Comparison of ENCODE assay signal across 12 cellular contexts in genomic region chr3:30577788-30578187, GRCh38. TPM values are rescaled to one million over a fixed set of nuclear protein-coding genes. Genes with fewer than 3 reads are reported as not detected.
DNase-seq lines count a peak whose midpoint lies in the region; ATAC-seq, FAIRE-seq and TF ChIP-seq lines count a peak whose summit lies in the region.
"Had no signal": no experiment of that assay in that cellular context is flagged by ENCODE, and none has a peak within 500 bp of the region (broad histone marks: within the 10 kb centered on the region; RNA-seq: fewer than 3 reads in every experiment).

No MANE protein-coding gene starts in this region.

- no peak overlapping the region for H3K27ac Mint-ChIP-seq in natural killer cell

- no peak for TF ChIP-seq RAD21 in GM12878 (IDR thresholded peaks at IDR 0.05; ENCODE audit: insufficient read depth, low read depth, low read length)

- no peak overlapping the region for H3K9ac ChIP-seq in GM12878 (ENCODE audit: control insufficient read depth, insufficient read depth, low read length)

- no peaks in the 10 kb centered on the region for H3K4me1 Mint-ChIP-seq in natural killer cell

- H3K9me3 ChIP-seq in left ventricle myocardium inferior (replicated peaks) = peaks cover 5% of the 10 kb centered on the region
- H3K9me3 ChIP-seq in heart left ventricle = peaks cover 0 to 3% (median 0%) of the 10 kb centered on the region in 12 donors
- H3K9me3 ChIP-seq in GM12878 (replicated peaks; ENCODE audit: control insufficient read depth, insufficient read depth, low read length) = no peaks in the 10 kb centered on the region
- H3K9me3 ChIP-seq: thyroid gland had no signal

- H3K27ac ChIP-seq in left ventricle myocardium inferior (replicated peaks) (peak overlapping the region; percentile 51), heart left ventricle (peak overlapping the region in 1 of 12 donors; percentile 28), GM12878 (ENCODE audit: control insufficient read depth, insufficient read depth) (no peak overlapping the region)
- H3K27ac ChIP-seq: thyroid gland had no signal

- H3K4me3 Mint-ChIP-seq in natural killer cell = no peak overlapping the region
- H3K4me3 Mint-ChIP-seq: brain had no signal

- no peak for TF ChIP-seq EP300 in GM12878 (IDR thresholded peaks at IDR 0.05; ENCODE audit: borderline replicate concordance in 1 of 2, control insufficient read depth in 1 of 2, low read depth in 2 of 2, low read length in 2 of 2)

- in situ Hi-C loops in GM12878 (cut with MboI) (no loop called here), GM13976 (cut with MboI; ENCODE audit: low sequenced_read_pairs, unreplicated experiment) (no loop called here)

- intact Hi-C loops in left ventricle myocardium inferior (cut with micrococcal nuclease) (no loop called here), heart left ventricle (cut with DNase I) (loop anchor here in 2 of 10 donors (5.0 to 10.0 kb wide), 2 partner anchors 63 to 130 kb away; no protein-coding TSS in a partner anchor), GM12878 (cut with micrococcal nuclease; ENCODE audit: unreplicated experiment) (no loop called here), natural killer cell (cut with micrococcal nuclease) (no loop called here)

- SMC1A ChIA-PET in GM12878 (lab: Charles Lee; ENCODE audit: uncharacterized antibody, unreplicated experiment) = no interaction called here

- POLR2A ChIA-PET in GM12878 (lab: Charles Lee) = no interaction called here

- H4K20me1 ChIP-seq in GM12878 (ENCODE audit: control insufficient read depth, insufficient read depth) = no peaks in the 10 kb centered on the region

- FAIRE-seq in GM12878 (lab: Jason Lieb, UNC) = peak; percentile 64

- CTCF ChIA-PET in GM12878 (lab: Yijun Ruan, JAX) = no interaction called here

- ATAC-seq in heart left ventricle (no peak), HG02885 (IDR thresholded peaks at IDR 0.05; ENCODE audit: poor library complexity, unreplicated experiment) (peak; percentile 88), GM12878 (peak; percentile 69), natural killer cell (no peak)

- H3K36me3 Mint-ChIP-seq in natural killer cell = no peaks in the 10 kb centered on the region
- H3K36me3 Mint-ChIP-seq: brain had no signal

- H3K27me3 ChIP-seq in left ventricle myocardium inferior (ENCODE audit: low read depth) (no peaks in the 10 kb centered on the region), heart left ventricle (no peaks in the 10 kb centered on the region), GM12878 (replicated peaks in 1 of 2; ENCODE audit: control insufficient read depth in 2 of 2, insufficient read depth in 2 of 2, low read length in 1 of 2) (no peaks in the 10 kb centered on the region)
- H3K27me3 ChIP-seq: thyroid gland had no signal

- H3K79me2 ChIP-seq in GM12878 (ENCODE audit: control insufficient read depth, insufficient read depth, low read length) = no peaks in the 10 kb centered on the region

- 0 out of 2 replicates have a peak overlapping the region, but pooled peaks have one; percentile 17 for H3K4me2 ChIP-seq in GM12878 (ENCODE audit: control insufficient read depth, insufficient read depth)

- H3K36me3 ChIP-seq in left ventricle myocardium inferior (no peaks in the 10 kb centered on the region), heart left ventricle (no peaks in the 10 kb centered on the region), GM12878 (ENCODE audit: control insufficient read depth in 2 of 2, insufficient read depth in 2 of 2, low read length in 1 of 2) (no peaks in the 10 kb centered on the region)
- H3K36me3 ChIP-seq: thyroid gland had no signal

- BruUV-seq in GM12878 (replicated peaks; lab: Mats Ljungman, UMichigan) = no TSS peak

- DNase-seq in left ventricle myocardium inferior (no peak), heart left ventricle (no peak), GM12878 (ENCODE audit: low read depth, low spot score) (no peak), natural killer cell (no peak), NCI-H2171 treated with DMSO at 0.1 percent for 48 hours (lab: John Stamatoyannopoulos, UW) (no peak), GM13976 (ENCODE audit: low spot score) (no peak)
- no peak for DNase-seq in effector CD4-positive, alpha-beta T cell
- DNase-seq: activated CD8-positive, alpha-beta memory T cell treated with anti-CD3 and anti-CD28 coated beads for 24 hours; NCI-H1930; thyroid gland had no signal

- TF ChIP-seq POLR2A in heart left ventricle (IDR thresholded peaks at IDR 0.05) (no peak), GM12878 (IDR thresholded peaks at IDR 0.05; ENCODE audit: low read depth, low read length) (no peak)

- H2AFZ ChIP-seq in GM12878 (ENCODE audit: control insufficient read depth, low read depth, low read length) = no peak overlapping the region

- no peak overlapping the region for H3K4me3 ChIP-seq in left ventricle myocardium inferior
- no peak overlapping the region for H3K4me3 ChIP-seq in heart left ventricle
- no peak overlapping the region for H3K4me3 ChIP-seq in GM12878
- H3K4me3 ChIP-seq: thyroid gland had no signal

- no peak for TF ChIP-seq CTCF in left ventricle myocardium inferior (IDR thresholded peaks at IDR 0.05; ENCODE audit: borderline replicate concordance)
- no peak for TF ChIP-seq CTCF in heart left ventricle (IDR thresholded peaks at IDR 0.05)
- no peak for TF ChIP-seq CTCF in GM12878 (IDR thresholded peaks at IDR 0.05 in 2 of 3, conservative IDR thresholded peaks at IDR 0.05 in 1 of 3; ENCODE audit: control insufficient read depth in 2 of 3, extremely low read depth in 1 of 3, insufficient read depth in 1 of 3, low read depth in 3 of 3, low read length in 3 of 3)
- TF ChIP-seq CTCF in natural killer cell (IDR thresholded peaks at IDR 0.05) = no peak
- TF ChIP-seq CTCF in GM13976 (IDR thresholded peaks at IDR 0.05; ENCODE audit: borderline replicate concordance, control extremely low read depth, extremely low read depth, insufficient read depth, missing control alignments) = no peak

- peaks cover 18% of the 10 kb centered on the region for H3K4me1 ChIP-seq in left ventricle myocardium inferior
- H3K4me1 ChIP-seq in heart left ventricle = peaks cover 0 to 16% (median 8%) of the 10 kb centered on the region in 12 donors
- H3K4me1 ChIP-seq in GM12878 (ENCODE audit: control insufficient read depth, insufficient read depth, low read length) = peaks cover 8% of the 10 kb centered on the region
- H3K4me1 ChIP-seq: thyroid gland had no signal

- H3K27me3 Mint-ChIP-seq in natural killer cell (ENCODE audit: low read depth in 2 of 2) = peaks cover 0 to 3% of the 10 kb centered on the region in 2 donors
- H3K27me3 Mint-ChIP-seq: brain had no signal

- RAD21 ChIA-PET in GM12878 (lab: Charles Lee; ENCODE audit: unreplicated experiment) = no interaction called here

- H3K9me3 Mint-ChIP-seq in natural killer cell = no peaks in the 10 kb centered on the region

TF ChIP-seq in GM12878, 131 proteins besides CTCF, POLR2A, EP300 and RAD21 (continues in another document):
- TF ChIP-seq JUNB (IDR thresholded peaks at IDR 0.05) (peak; percentile 72), MAX (IDR thresholded peaks at IDR 0.05; ENCODE audit: low read depth, low read length) (no peak), IRF4 (IDR thresholded peaks at IDR 0.05; ENCODE audit: low read depth, low read length) (no peak), NFIC (IDR thresholded peaks at IDR 0.05; ENCODE audit: low read depth, low read length) (peak; percentile 87), USF1 (IDR thresholded peaks at IDR 0.05; ENCODE audit: borderline replicate concordance, extremely low read length, insufficient read depth, low read depth, low read length) (no peak), EED (IDR thresholded peaks at IDR 0.05; ENCODE audit: low read depth) (peak; percentile 75), FOXM1 (IDR thresholded peaks at IDR 0.05; ENCODE audit: low read depth, low read length) (peak; percentile 77; the same call in 1 of the 2 replicates), ETV6 (conservative IDR thresholded peaks at IDR 0.05 in 1 of 2, IDR thresholded peaks at IDR 0.05 in 1 of 2; ENCODE audit: borderline replicate concordance in 1 of 2, low read depth in 1 of 2) (0 out of 4 replicates have a peak, but pooled peaks of 1 of the 2 experiments have one; percentile 26), PAX5 (IDR thresholded peaks at IDR 0.05; ENCODE audit: borderline replicate concordance, low read depth, low read length) (peak; percentile 21; the same call in 1 of the 2 replicates), CREM (IDR thresholded peaks at IDR 0.05; ENCODE audit: low read depth) (0 out of 2 replicates have a peak, but pooled peaks have one; percentile 51), RELA (IDR thresholded peaks at IDR 0.05; ENCODE audit: borderline replicate concordance, partially characterized antibody) (no peak)

RNA-seq across cellular contexts. Expression of gene TGFBR2, which starts 28.6 kb away (rescaled TPM):
- 144 TPM for total RNA-seq in left ventricle myocardium inferior
- total RNA-seq in heart left ventricle = 100 to 1,000 TPM in 7 of 9 donors, 10 to 100 TPM in 2; 82.4 to 217 (median 143) TPM
- 100 to 1,000 TPM in 1 of 2 donors, 10 to 100 TPM in 1; 13.8 to 153 TPM for polyA plus RNA-seq in heart left ventricle
- total RNA-seq in GM12878 (2013; cell fraction: nucleolus; rRNA removed) = 0.27 and 0.47 TPM in 2 replicates
- 0.16 and 0.17 TPM in 2 replicates for total RNA-seq in GM12878 (2014; rRNA removed)
- total RNA-seq in GM12878 (2014; rRNA removed; fragmentation: Illumina TruSeq; extraction: Trizol) = 0.18 TPM in 2 replicates
- total RNA-seq in GM12878 (2021) = 0.48 and 0.62 TPM in 2 replicates
- 0.14 TPM for polyA plus RNA-seq in GM12878 (2011; ENCODE audit: low read depth)
- 0.98 and 1.2 TPM in 2 replicates for polyA plus RNA-seq in GM12878 (2011; rRNA removed)
- 0.73 and 0.74 TPM in 2 replicates for polyA plus RNA-seq in GM12878 (2011; cell fraction: cytosol; rRNA removed)
- polyA plus RNA-seq in GM12878 (2011; cell fraction: nucleus; rRNA removed) = 0.78 and 0.79 TPM in 2 replicates
- 0.20 TPM in 2 replicates for polyA plus RNA-seq in GM12878 (2012)
- polyA plus RNA-seq in GM12878 (2014; fragmentation: Illumina TruSeq; extraction: Trizol) = 0.13 and 0.19 TPM in 2 replicates
- under 1 TPM; 0.02 to 0.03 TPM for polyA plus RNA-seq in GM12878 (2014; fragmentation: Nextera tagmentation; extraction: Ambion mirVana)
- 0.08 and 0.26 TPM in 2 replicates for polyA plus RNA-seq in GM12878 (2014; rRNA removed)
- under 1 TPM in 1 of 2 experiments, not detected in 1; 0.03 TPM for polyA plus RNA-seq in GM12878 (2016; fragmentation: Nextera tagmentation; extraction: Ambion mirVana)
- polyA minus RNA-seq in GM12878 (2011; rRNA and poly(A)+ RNA removed) = 1.4 and 2.2 TPM in 2 replicates
- polyA minus RNA-seq in GM12878 (2011; cell fraction: cytosol; rRNA and poly(A)+ RNA removed) = 0.73 and 0.80 TPM in 2 replicates
- polyA minus RNA-seq in GM12878 (2011; cell fraction: nucleus; rRNA and poly(A)+ RNA removed) = 0.97 and 1.4 TPM in 2 replicates
- total RNA-seq in natural killer cell = 100 to 1,000 TPM in 1 of 3 donors, 10 to 100 TPM in 2; 70.4 to 113 (median 99.3) TPM

Comparison
In these comparisons a context has a peak if more than half of its experiments do, and no peak if none do; other contexts are left out.
1. ATAC-seq: peak in HG02885 (single experiment) and GM12878 (single experiment); none in heart left ventricle (0 of 4) and natural killer cell (0 of 3).
2. RNA of gene TGFBR2, which starts 28.6 kb away (total RNA-seq): 144 TPM in left ventricle myocardium inferior (single experiment), 82.4 to 217 TPM in heart left ventricle and 70.4 to 113 TPM in natural killer cell; 0.16 to 0.62 TPM in GM12878; every median in the first group is over 10 times any median in the second.